Comparison of ENCODE assay signal across 1 cellular context in the genomic region with DNA sequence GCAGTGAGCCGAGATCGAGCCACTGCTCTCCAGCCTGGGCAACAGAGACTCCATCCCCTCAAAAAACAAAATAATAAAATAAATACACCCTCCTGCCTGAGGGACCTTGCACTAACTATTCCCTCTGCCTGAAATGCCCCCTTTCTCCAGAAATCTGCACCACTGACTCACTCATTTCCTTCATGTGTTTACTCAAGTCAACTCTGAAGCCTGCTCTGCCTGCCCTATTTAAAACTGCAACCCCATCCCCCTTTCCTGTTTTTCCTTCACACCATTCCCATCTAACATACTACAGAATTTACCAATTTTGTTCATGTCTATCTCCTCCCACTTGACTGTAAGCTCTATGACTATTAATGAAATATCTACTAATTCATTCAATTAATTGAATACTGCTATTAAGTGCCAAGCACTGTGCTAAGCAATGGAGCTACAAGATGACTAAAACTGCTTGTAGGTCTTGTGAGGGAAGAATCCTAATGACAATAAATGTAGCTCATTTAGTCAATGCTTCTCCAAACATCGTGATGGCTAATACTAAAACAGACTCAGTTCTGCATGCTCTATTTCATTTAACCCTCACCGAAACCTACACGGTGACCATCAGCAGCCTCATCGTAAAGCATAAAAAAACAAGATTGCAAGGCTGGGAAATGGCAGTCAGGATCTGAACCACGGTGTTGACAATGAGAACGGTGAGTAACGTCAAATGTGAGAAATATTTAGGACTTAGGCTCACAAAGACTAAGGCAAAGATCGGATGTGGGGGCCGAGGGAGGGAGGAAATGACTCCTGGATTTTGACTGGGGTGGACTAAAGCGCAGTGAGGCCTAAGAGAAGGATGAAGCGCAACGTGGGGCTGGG.
TF ChIP-seq lines count a peak whose summit lies in the region.

No MANE protein-coding gene starts in this region.

TF ChIP-seq in H1, 55 proteins besides CTCF, POLR2A, EP300 and RAD21:
- TF ChIP-seq CREB1 (IDR thresholded peaks at IDR 0.05), result no peak
- TF ChIP-seq TBP (IDR thresholded peaks at IDR 0.05; ENCODE audit: low read depth, low read length), result no peak
- no peak for TF ChIP-seq BCL11A (IDR thresholded peaks at IDR 0.05; ENCODE audit: low read depth in 2 of 2, low read length in 2 of 2)
